In the genomic region with DNA sequence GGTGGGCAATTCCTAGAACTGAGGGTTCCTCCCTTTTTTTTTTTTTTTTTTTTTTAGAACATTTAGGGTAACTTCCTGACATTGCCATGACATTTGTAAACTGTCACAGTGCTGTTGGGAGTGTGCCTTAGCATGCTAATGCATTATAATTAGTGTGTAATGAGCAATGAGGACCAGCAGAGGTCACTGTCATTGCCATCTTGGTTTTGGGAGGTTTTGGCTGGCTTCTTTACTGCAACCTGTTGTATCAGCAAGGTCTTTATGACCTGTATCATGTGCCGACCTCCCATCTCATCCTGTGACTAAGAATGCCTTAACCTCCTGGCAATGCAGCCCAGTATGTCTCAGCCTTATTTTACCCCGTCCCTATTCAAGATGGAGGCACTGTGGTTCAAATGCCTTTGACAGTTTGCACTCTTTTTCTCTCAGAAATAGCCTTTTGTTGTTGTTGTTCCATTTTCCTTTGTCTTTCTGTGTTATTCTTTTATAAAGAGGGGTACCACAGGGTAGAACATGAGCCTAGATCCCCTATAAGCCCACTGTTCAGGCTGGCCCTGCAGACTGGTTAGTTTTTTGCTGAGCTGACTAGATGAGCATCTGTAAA, we compare ENCODE assay signal across 9 cellular contexts.
DNase-seq lines count a peak whose midpoint lies in the region; ATAC-seq, FAIRE-seq and TF ChIP-seq lines count a peak whose summit lies in the region.
"Had no signal": no experiment of that assay in that cellular context is flagged by ENCODE, and none has a peak within 500 bp of the region (broad histone marks: within the 10 kb centered on the region; RNA-seq: fewer than 3 reads in every experiment).

No MANE protein-coding gene starts in this region.

- no peak overlapping the region for H3K23ac ChIP-seq in mesenchymal stem cell (ENCODE audit: low read length in 2 of 2)

- H3K27me3 Mint-ChIP-seq in CD4-positive, CD25-positive, alpha-beta regulatory T cell = peaks cover 31% of the 10 kb centered on the region
- H3K27me3 Mint-ChIP-seq in astrocyte (ENCODE audit: low read depth, unreplicated experiment) = no peaks in the 10 kb centered on the region

- peaks cover 12% of the 10 kb centered on the region for H3K27me3 ChIP-seq in CD4-positive, CD25-positive, alpha-beta regulatory T cell (ENCODE audit: control insufficient read depth, insufficient read depth, low read length)
- H3K27me3 ChIP-seq in astrocyte (ENCODE audit: insufficient read depth, low read length) (peaks cover 3% of the 10 kb centered on the region), mesenchymal stem cell (ENCODE audit: control insufficient read depth in 1 of 2, insufficient read depth in 1 of 2, low read length in 2 of 2) (peaks cover 4 to 16% of the 10 kb centered on the region in 2 experiments), sigmoid colon (no peaks in the 10 kb centered on the region)

- no peaks in the 10 kb centered on the region for H3K4me1 ChIP-seq in CD4-positive, CD25-positive, alpha-beta regulatory T cell (ENCODE audit: control insufficient read depth, insufficient read depth, low read length, poor library complexity, severe bottlenecking)
- H3K4me1 ChIP-seq in astrocyte (ENCODE audit: insufficient read depth, low read length) = no peaks in the 10 kb centered on the region
- no peaks in the 10 kb centered on the region for H3K4me1 ChIP-seq in mesenchymal stem cell (ENCODE audit: control insufficient read depth, insufficient read depth, low read depth, low read length)
- H3K4me1 ChIP-seq in sigmoid colon = no peaks in the 10 kb centered on the region

- no peak overlapping the region for H3K4me3 ChIP-seq in CD4-positive, CD25-positive, alpha-beta regulatory T cell (ENCODE audit: low read depth, low read length)
- H3K4me3 ChIP-seq in LNCaP clone FGC (ENCODE audit: low read depth, low read length) (no peak overlapping the region), astrocyte (ENCODE audit: insufficient read depth, low read depth, low read length) (no peak overlapping the region), mesenchymal stem cell (ENCODE audit: insufficient read depth in 1 of 2, low read depth in 1 of 2, low read length in 2 of 2) (no peak overlapping the region), sigmoid colon (no peak overlapping the region)
- H3K4me3 ChIP-seq: SK-N-MC had no signal

- no peak overlapping the region for H2BK5ac ChIP-seq in mesenchymal stem cell (ENCODE audit: low read depth, low read length, poor library complexity, severe bottlenecking)

- H3K36me3 Mint-ChIP-seq in CD4-positive, CD25-positive, alpha-beta regulatory T cell = no peaks in the 10 kb centered on the region
- H3K36me3 Mint-ChIP-seq in astrocyte (ENCODE audit: low read depth, unreplicated experiment) = no peaks in the 10 kb centered on the region

- peak; percentile 29 for FAIRE-seq in astrocyte (lab: Jason Lieb, UNC)

- no peak overlapping the region for H2AFZ ChIP-seq in astrocyte (ENCODE audit: low read depth, low read length)
- no peak overlapping the region for H2AFZ ChIP-seq in mesenchymal stem cell (ENCODE audit: low read depth, low read length)

- H3K4me1 Mint-ChIP-seq in CD4-positive, CD25-positive, alpha-beta regulatory T cell = peaks cover 0 to 7% (median 4%) of the 10 kb centered on the region in 4 donors
- no peaks in the 10 kb centered on the region for H3K4me1 Mint-ChIP-seq in astrocyte (ENCODE audit: low read depth, unreplicated experiment)

- TF ChIP-seq EP300 in sigmoid colon (IDR thresholded peaks at IDR 0.05) = no peak

- no peaks in the 10 kb centered on the region for H3K36me3 ChIP-seq in CD4-positive, CD25-positive, alpha-beta regulatory T cell (ENCODE audit: control insufficient read depth, insufficient read depth, low read length)
- H3K36me3 ChIP-seq in astrocyte (ENCODE audit: insufficient read depth, low read length) (no peaks in the 10 kb centered on the region), mesenchymal stem cell (ENCODE audit: control insufficient read depth in 1 of 2, insufficient read depth in 2 of 2, low read depth in 1 of 2, low read length in 2 of 2) (no peaks in the 10 kb centered on the region), sigmoid colon (no peaks in the 10 kb centered on the region)

- no peak overlapping the region for H3K18ac ChIP-seq in mesenchymal stem cell (ENCODE audit: low read depth in 1 of 2, low read length in 2 of 2)

- no peaks in the 10 kb centered on the region for H3K9me3 Mint-ChIP-seq in CD4-positive, CD25-positive, alpha-beta regulatory T cell
- H3K9me3 Mint-ChIP-seq in astrocyte (ENCODE audit: unreplicated experiment) = no peaks in the 10 kb centered on the region

- H3K4me2 ChIP-seq in astrocyte (ENCODE audit: low read length) (no peak overlapping the region), mesenchymal stem cell (ENCODE audit: low read length, poor library complexity, severe bottlenecking) (no peak overlapping the region)

- H3K4me3 Mint-ChIP-seq in CD4-positive, CD25-positive, alpha-beta regulatory T cell = peak overlapping the region in 1 of 4 donors; percentile 29
- H3K4me3 Mint-ChIP-seq in astrocyte (ENCODE audit: unreplicated experiment) = no peak overlapping the region

- H3K4ac ChIP-seq in mesenchymal stem cell (ENCODE audit: low read depth in 1 of 2, low read length in 2 of 2) = no peak overlapping the region

- no peak overlapping the region for H4K91ac ChIP-seq in mesenchymal stem cell (ENCODE audit: low read length)

- H3K9me3 ChIP-seq in CD4-positive, CD25-positive, alpha-beta regulatory T cell (ENCODE audit: control insufficient read depth in 2 of 2, low read length in 2 of 2) = no peaks in the 10 kb centered on the region
- H3K9me3 ChIP-seq in astrocyte (ENCODE audit: insufficient read depth, low read depth, low read length) (no peaks in the 10 kb centered on the region), mesenchymal stem cell (ENCODE audit: control insufficient read depth, low read length) (no peaks in the 10 kb centered on the region), sigmoid colon (no peaks in the 10 kb centered on the region)

- H3K27ac ChIP-seq in CD4-positive, CD25-positive, alpha-beta regulatory T cell (ENCODE audit: insufficient read depth, low read length, poor library complexity, severe bottlenecking) = no peak overlapping the region
- H3K27ac ChIP-seq in astrocyte (ENCODE audit: low read depth, low read length) (no peak overlapping the region), mesenchymal stem cell (ENCODE audit: low read length, poor library complexity, severe bottlenecking) (no peak overlapping the region), sigmoid colon (no peak overlapping the region)

- TF ChIP-seq POLR2A in sigmoid colon (IDR thresholded peaks at IDR 0.05) = no peak

- no peak overlapping the region for H2BK15ac ChIP-seq in mesenchymal stem cell (ENCODE audit: low read depth, poor library complexity, severe bottlenecking)

- no peaks in the 10 kb centered on the region for H3K79me1 ChIP-seq in mesenchymal stem cell (replicated peaks; ENCODE audit: low read length, poor library complexity, severe bottlenecking)

- 35% methylated on average over 1 of the region's 2 CpGs for WGBS in mesenchymal stem cell
- WGBS in sigmoid colon, 2 donors = 46 to 66% methylated on average over 2 of the region's 2 CpGs

- peak; percentile 74 for TF ChIP-seq CTCF in LNCaP clone FGC (IDR thresholded peaks at IDR 0.05; ENCODE audit: control insufficient read depth, extremely low read depth, insufficient read depth)
- TF ChIP-seq CTCF in astrocyte (IDR thresholded peaks at IDR 0.05; ENCODE audit: insufficient read depth, low read depth, low read length) = peak; percentile 59
- TF ChIP-seq CTCF in sigmoid colon (IDR thresholded peaks at IDR 0.05) = no peak

- no peaks in the 10 kb centered on the region for H3K79me2 ChIP-seq in astrocyte (ENCODE audit: insufficient read depth, low read length)

- no peak overlapping the region for H3K14ac ChIP-seq in mesenchymal stem cell (ENCODE audit: low read length in 2 of 2)

- H3K27ac Mint-ChIP-seq in CD4-positive, CD25-positive, alpha-beta regulatory T cell = peak overlapping the region in 1 of 3 donors; percentile 5
- no peak overlapping the region for H3K27ac Mint-ChIP-seq in astrocyte (ENCODE audit: unreplicated experiment)

- H4K8ac ChIP-seq in mesenchymal stem cell (ENCODE audit: low read length) = no peak overlapping the region

- DNase-seq in CD4-positive, CD25-positive, alpha-beta regulatory T cell = peak; percentile 5 to 67 (median 30)
- DNase-seq in LNCaP clone FGC (ENCODE audit: low read depth) (no peak), astrocyte (ENCODE audit: low read depth) (no peak), mesenchymal stem cell (peak; percentile 29), sigmoid colon (no peak), HuH-7.5 (ENCODE audit: low spot score) (no peak), germinal center (ENCODE audit: low spot score) (no peak)

- H3K9ac ChIP-seq in astrocyte (ENCODE audit: low read length) (no peak overlapping the region), mesenchymal stem cell (ENCODE audit: low read length) (no peak overlapping the region)

- intact Hi-C loops in sigmoid colon (cut with DNase I) = no loop called here

- no peak overlapping the region for H2BK12ac ChIP-seq in mesenchymal stem cell (ENCODE audit: low read length in 2 of 2)

- peak in 1 of 2 donors; percentile 37 for ATAC-seq in CD4-positive, CD25-positive, alpha-beta regulatory T cell (ENCODE audit: low read depth in 2 of 2)
- peak; percentile 70 for ATAC-seq in GM18502 (IDR thresholded peaks at IDR 0.05; ENCODE audit: poor library complexity, unreplicated experiment)

- H4K20me1 ChIP-seq in astrocyte (ENCODE audit: insufficient read depth, low read length) = no peaks in the 10 kb centered on the region

- H2AK5ac ChIP-seq in mesenchymal stem cell (ENCODE audit: low read length, severe bottlenecking) = no peak overlapping the region

- no peak overlapping the region for H2BK120ac ChIP-seq in mesenchymal stem cell (ENCODE audit: low read depth, low read length)

Comparison
In these comparisons a context has a peak if more than half of its experiments do, and no peak if none do; other contexts are left out.
1. DNase-seq: peak in CD4-positive, CD25-positive, alpha-beta regulatory T cell (3 of 3) and mesenchymal stem cell (single experiment); none in LNCaP clone FGC (single experiment), astrocyte (single experiment), sigmoid colon (single experiment), HuH-7.5 (single experiment) and germinal center (single experiment).
2. CTCF ChIP-seq: peak in LNCaP clone FGC (single experiment) and astrocyte (single experiment); none in sigmoid colon (0 of 4).